21 cellular contexts compared by ENCODE assay signal in the genomic region with DNA sequence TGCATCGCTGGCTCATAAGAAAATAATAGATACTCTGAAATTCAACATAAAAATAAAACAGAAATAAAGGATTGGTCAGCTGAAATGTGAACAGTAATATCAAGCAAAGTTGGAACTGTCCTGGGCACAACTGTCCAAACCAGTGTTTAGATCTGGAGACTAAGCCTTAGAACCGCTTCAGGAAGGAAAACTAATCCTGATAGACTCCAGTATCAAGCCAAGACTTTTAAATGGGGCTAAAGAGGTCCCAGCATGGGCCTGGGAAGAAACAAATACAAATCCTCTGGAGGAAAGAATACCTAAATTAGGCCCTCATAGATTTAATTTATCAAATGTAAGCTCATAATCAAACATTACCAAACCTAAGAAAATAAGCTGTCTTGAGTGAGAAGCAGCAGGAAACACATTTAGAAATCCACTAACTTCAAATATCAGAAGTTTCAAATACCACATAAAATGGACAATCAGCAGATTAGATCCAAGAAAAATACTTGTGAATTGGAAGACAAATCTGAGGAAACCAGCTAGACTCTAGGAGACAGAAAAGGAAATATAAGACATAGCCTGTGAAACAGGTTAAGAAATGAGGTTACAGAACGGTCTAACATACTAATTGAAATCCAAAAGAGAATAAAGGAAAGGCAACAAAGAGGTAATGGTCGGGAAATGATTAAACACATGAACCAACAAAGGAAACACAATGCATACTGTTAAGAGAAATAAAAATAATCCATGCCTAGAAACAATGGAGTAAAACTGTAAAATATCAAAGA.
"Had no signal": no experiment of that assay in that cellular context is flagged by ENCODE, and none has a peak within 500 bp of the region (broad histone marks: within the 10 kb centered on the region; RNA-seq: fewer than 3 reads in every experiment).

No MANE protein-coding gene starts in this region.

- ATAC-seq: activated T-helper 17 cell treated with anti-CD3 and anti-CD28 coated beads, Interleukin-2, amount 50 U/mL, for 72 hours; body of pancreas; left cardiac atrium; stimulated activated naive B cell treated with anti-CD40 and anti-IgM and Interleukin-4, amounts not matched to agents 10 μg/mL and 1 μg/mL and 100 μg/mL, for 72 hours had no signal

- H3K4me3 ChIP-seq: body of pancreas, lung, right atrium auricular region, skin epidermis, transverse colon, vagina had no signal

- H3K4me3 Mint-ChIP-seq: activated CD4-positive, alpha-beta T cell treated with anti-CD3 and anti-CD28 coated beads, Interleukin-2, amount 10 ng/mL, durations not matched to agents 7 days and 5 days; activated naive CD4-positive, alpha-beta T cell treated with anti-CD3 and anti-CD28 coated beads for 36 hours; activated T-helper 17 cell treated with anti-CD3 and anti-CD28 coated beads, Interleukin-2, amount 50 U/mL, for 72 hours; central memory CD8-positive, alpha-beta T cell; mesothelial cell of epicardium; stimulated activated naive B cell treated with anti-CD40 and anti-IgM and Interleukin-4, amounts not matched to agents 10 μg/mL and 1 μg/mL and 100 μg/mL, for 72 hours had no signal

- DNase-seq: activated CD4-positive, alpha-beta T cell treated with anti-CD3 and anti-CD28 coated beads, Interleukin-2, amount 10 ng/mL, durations not matched to agents 7 days and 5 days; activated naive CD4-positive, alpha-beta T cell treated with anti-CD3 and anti-CD28 coated beads for 36 hours; body of pancreas; cortex of kidney; effector CD8-positive, alpha-beta T cell; foreskin melanocyte; head of caudate nucleus; left cardiac atrium; posterior cingulate gyrus; stimulated activated CD4-positive, alpha-beta T cell treated with anti-CD3 and anti-CD28 coated beads, Interleukin-15, amount 100 ng/mL, for 24 hours; stimulated activated CD4-positive, alpha-beta T cell treated with anti-CD3 and anti-CD28 coated beads, Interleukin-4, amount 100 ng/mL, for 1 hour; stimulated activated naive B cell treated with anti-CD40 and anti-IgM and Interleukin-4, amounts not matched to agents 10 μg/mL and 1 μg/mL and 100 μg/mL, for 72 hours; substantia nigra; transverse colon had no signal

- H3K9me3 ChIP-seq: body of pancreas, right atrium auricular region, transverse colon, vagina had no signal

- H3K27ac Mint-ChIP-seq: activated CD4-positive, alpha-beta T cell treated with anti-CD3 and anti-CD28 coated beads, Interleukin-2, amount 10 ng/mL, durations not matched to agents 7 days and 5 days; activated naive CD4-positive, alpha-beta T cell treated with anti-CD3 and anti-CD28 coated beads for 36 hours; activated T-helper 17 cell treated with anti-CD3 and anti-CD28 coated beads, Interleukin-2, amount 50 U/mL, for 72 hours; mesothelial cell of epicardium; stimulated activated naive B cell treated with anti-CD40 and anti-IgM and Interleukin-4, amounts not matched to agents 10 μg/mL and 1 μg/mL and 100 μg/mL, for 72 hours had no signal

- H3K27me3 Mint-ChIP-seq: activated CD4-positive, alpha-beta T cell treated with anti-CD3 and anti-CD28 coated beads, Interleukin-2, amount 10 ng/mL, durations not matched to agents 7 days and 5 days; activated T-helper 17 cell treated with anti-CD3 and anti-CD28 coated beads, Interleukin-2, amount 50 U/mL, for 72 hours; central memory CD8-positive, alpha-beta T cell; stimulated activated naive B cell treated with anti-CD40 and anti-IgM and Interleukin-4, amounts not matched to agents 10 μg/mL and 1 μg/mL and 100 μg/mL, for 72 hours had no signal

- H3K9me3 Mint-ChIP-seq: central memory CD8-positive, alpha-beta T cell had no signal
